In the genomic region with DNA sequence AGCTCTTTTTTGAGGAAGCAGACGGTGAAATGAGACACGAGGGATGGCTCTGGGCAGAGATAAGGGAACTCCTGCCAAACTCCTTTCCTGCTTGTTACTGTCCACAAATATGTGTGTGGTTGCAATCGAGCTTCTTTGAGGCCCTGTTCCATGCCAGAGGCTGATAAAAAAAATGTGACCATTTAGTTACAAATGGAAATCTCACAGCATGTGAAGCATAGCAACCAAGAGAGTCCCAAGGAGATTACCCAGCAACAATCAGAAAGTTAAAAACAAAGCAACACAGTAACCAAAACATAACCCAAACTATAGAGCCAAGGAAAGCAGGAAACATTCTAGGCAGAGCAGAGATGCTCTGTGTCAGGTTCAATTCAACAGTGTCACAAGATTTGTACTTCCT, we compare ENCODE assay signal across 11 cellular contexts. TPM values are rescaled to one million over a fixed set of nuclear protein-coding genes. Genes with fewer than 3 reads are reported as not detected.
DNase-seq lines count a peak whose midpoint lies in the region; ATAC-seq, FAIRE-seq and TF ChIP-seq lines count a peak whose summit lies in the region.
"Had no signal": no experiment of that assay in that cellular context is flagged by ENCODE, and none has a peak within 500 bp of the region (broad histone marks: within the 10 kb centered on the region; RNA-seq: fewer than 3 reads in every experiment).

No MANE protein-coding gene starts in this region.

- no peak for TF ChIP-seq CTCF in astrocyte (IDR thresholded peaks at IDR 0.05; ENCODE audit: insufficient read depth, low read depth, low read length)
- no peak for TF ChIP-seq CTCF in activated CD8-positive, alpha-beta T cell treated with anti-CD3 and anti-CD28 coated beads for 36 hours (IDR thresholded peaks at IDR 0.05)

- H3K9me3 ChIP-seq in astrocyte (ENCODE audit: insufficient read depth, low read depth, low read length) = no peaks in the 10 kb centered on the region

- no peak overlapping the region for H3K4me3 Mint-ChIP-seq in astrocyte (ENCODE audit: unreplicated experiment)
- no peak overlapping the region for H3K4me3 Mint-ChIP-seq in activated CD8-positive, alpha-beta T cell treated with anti-CD3 and anti-CD28 coated beads for 36 hours

- no peaks in the 10 kb centered on the region for H3K79me2 ChIP-seq in astrocyte (ENCODE audit: insufficient read depth, low read length)

- H3K27ac Mint-ChIP-seq in astrocyte (ENCODE audit: unreplicated experiment) = peak overlapping the region; percentile 80
- H3K27ac Mint-ChIP-seq in activated CD8-positive, alpha-beta T cell treated with anti-CD3 and anti-CD28 coated beads for 36 hours = no peak overlapping the region

- H4K20me1 ChIP-seq in astrocyte (ENCODE audit: insufficient read depth, low read length) = no peaks in the 10 kb centered on the region

- H2AFZ ChIP-seq in astrocyte (ENCODE audit: low read depth, low read length) = no peak overlapping the region

- H3K4me1 Mint-ChIP-seq in astrocyte (ENCODE audit: low read depth, unreplicated experiment) = peaks cover 13% of the 10 kb centered on the region
- no peaks in the 10 kb centered on the region for H3K4me1 Mint-ChIP-seq in activated CD8-positive, alpha-beta T cell treated with anti-CD3 and anti-CD28 coated beads for 36 hours (ENCODE audit: low read depth)

- H3K36me3 Mint-ChIP-seq in astrocyte (ENCODE audit: low read depth, unreplicated experiment) = no peaks in the 10 kb centered on the region
- H3K36me3 Mint-ChIP-seq in activated CD8-positive, alpha-beta T cell treated with anti-CD3 and anti-CD28 coated beads for 36 hours (ENCODE audit: low read depth) = no peaks in the 10 kb centered on the region

- no peak overlapping the region for H3K27ac ChIP-seq in astrocyte (ENCODE audit: low read depth, low read length)

- ATAC-seq in left ventricle myocardium superior (peak; percentile 99), HG02870 (IDR thresholded peaks at IDR 0.05; ENCODE audit: unreplicated experiment) (no peak), HG03460 (IDR thresholded peaks at IDR 0.05; ENCODE audit: unreplicated experiment) (no peak)
- no peak for ATAC-seq in activated CD8-positive, alpha-beta T cell treated with anti-CD3 and anti-CD28 coated beads for 36 hours

- POLR2A ChIA-PET in activated CD8-positive, alpha-beta T cell treated with anti-CD3 and anti-CD28 coated beads for 36 hours (lab: Charles Lee) = no interaction called here

- H3K27me3 ChIP-seq in astrocyte (ENCODE audit: insufficient read depth, low read length) = no peaks in the 10 kb centered on the region

- no peak overlapping the region for H3K4me3 ChIP-seq in astrocyte (ENCODE audit: insufficient read depth, low read depth, low read length)
- H3K4me3 ChIP-seq: coronary artery had no signal

- H3K4me2 ChIP-seq in astrocyte (ENCODE audit: low read length) = no peak overlapping the region

- intact Hi-C loops in left ventricle myocardium superior (cut with micrococcal nuclease) = no loop called here
- intact Hi-C loops in activated CD8-positive, alpha-beta T cell treated with anti-CD3 and anti-CD28 coated beads for 36 hours (cut with micrococcal nuclease) = no loop called here

- CTCF ChIA-PET in activated CD8-positive, alpha-beta T cell treated with anti-CD3 and anti-CD28 coated beads for 36 hours (lab: Charles Lee) = no interaction called here

- FAIRE-seq in astrocyte (lab: Jason Lieb, UNC) = no peak
- FAIRE-seq: GM12891, H54 had no signal

- DNase-seq in HT1080 (ENCODE audit: low read depth) = peak; percentile 47
- peak; percentile 80 for DNase-seq in astrocyte (ENCODE audit: low read depth)
- no peak for DNase-seq in left ventricle myocardium superior
- DNase-seq in stromal cell of bone marrow (ENCODE audit: low read depth) = peak; percentile 76
- DNase-seq in activated CD8-positive, alpha-beta T cell treated with anti-CD3 and anti-CD28 coated beads for 36 hours = no peak
- DNase-seq: stimulated activated CD4-positive, alpha-beta T cell treated with anti-CD3 and anti-CD28 coated beads, Interleukin-2, amount 100 ng/mL, for 24 hours had no signal

- H3K9ac ChIP-seq in astrocyte (ENCODE audit: low read length) = no peak overlapping the region

- no peaks in the 10 kb centered on the region for H3K9me3 Mint-ChIP-seq in astrocyte (ENCODE audit: unreplicated experiment)
- H3K9me3 Mint-ChIP-seq in activated CD8-positive, alpha-beta T cell treated with anti-CD3 and anti-CD28 coated beads for 36 hours = no peaks in the 10 kb centered on the region

- no peaks in the 10 kb centered on the region for H3K36me3 ChIP-seq in astrocyte (ENCODE audit: insufficient read depth, low read length)

- H3K4me1 ChIP-seq in astrocyte (ENCODE audit: insufficient read depth, low read length) = no peaks in the 10 kb centered on the region

- H3K27me3 Mint-ChIP-seq in astrocyte (ENCODE audit: low read depth, unreplicated experiment) = no peaks in the 10 kb centered on the region
- H3K27me3 Mint-ChIP-seq in activated CD8-positive, alpha-beta T cell treated with anti-CD3 and anti-CD28 coated beads for 36 hours = peaks cover 7% of the 10 kb centered on the region

RNA-seq across cellular contexts. Expression of a gene that starts 35.4 kb away (rescaled TPM):
- total RNA-seq in HT1080 (2014; rRNA removed; shearing (Covaris generic)) = 66.0 and 67.3 TPM in 2 replicates
- polyA plus RNA-seq in HT1080 (2015; cell fraction: cytosol; rRNA removed) = 33.2 and 35.1 TPM in 2 replicates
- polyA plus RNA-seq in HT1080 (2015; cell fraction: nucleus; rRNA removed) = 15.9 and 17.1 TPM in 2 replicates
- total RNA-seq in astrocyte = 58.5 and 71.5 TPM in 2 replicates
- 166 TPM for total RNA-seq in left ventricle myocardium superior
- total RNA-seq in activated CD8-positive, alpha-beta T cell treated with anti-CD3 and anti-CD28 coated beads for 36 hours = 10 to 100 TPM; 45.6 to 49.4 TPM

Comparison
In these comparisons a context has a peak if more than half of its experiments do, and no peak if none do; other contexts are left out.
1. DNase-seq: peak in HT1080 (single experiment), astrocyte (single experiment) and stromal cell of bone marrow (single experiment); none in left ventricle myocardium superior (single experiment) and activated CD8-positive, alpha-beta T cell treated with anti-CD3 and anti-CD28 coated beads for 36 hours (single experiment).